ENCODE assay signal across 23 cellular contexts in genomic region chr7:70051726-70052125, GRCh38.
"Had no signal": no experiment of that assay in that cellular context is flagged by ENCODE, and none has a peak within 500 bp of the region (broad histone marks: within the 10 kb centered on the region; RNA-seq: fewer than 3 reads in every experiment).

No MANE protein-coding gene starts in this region.

- DNase-seq: activated CD4-positive, alpha-beta T cell treated with anti-CD3 and anti-CD28 coated beads for 36 hours; activated CD4-positive, CD25-positive, alpha-beta regulatory T cell; activated CD8-positive, alpha-beta memory T cell treated with anti-CD3 and anti-CD28 coated beads, Interleukin-2, amount 10 ng/mL, durations not matched to agents 7 days and 5 days; activated CD8-positive, alpha-beta T cell treated with anti-CD3 and anti-CD28 coated beads, Interleukin-2, amount 10 ng/mL, durations not matched to agents 7 days and 5 days; activated naive CD4-positive, alpha-beta T cell; activated T-cell treated with anti-CD3 and anti-CD28 coated beads, Interleukin-2, amount 50 U/mL, for 48 hours; dermis blood vessel endothelial cell; effector CD4-positive, alpha-beta T cell; esophagus squamous epithelium; glutamatergic neuron; left lung; lower lobe of right lung; mesenchymal stem cell; natural killer cell; occipital lobe; psoas muscle; sigmoid colon; stimulated activated CD4-positive, alpha-beta T cell treated with anti-CD3 and anti-CD28 coated beads, Interleukin-1b, Interleukin-23, amount 100 ng/mL, for 48 hours; stimulated activated CD4-positive, alpha-beta T cell treated with anti-CD3 and anti-CD28 coated beads, Interleukin-4, amount 100 ng/mL, for 4 hours; stimulated activated CD8-positive, alpha-beta memory T cell treated with anti-CD3 and anti-CD28 coated beads, Interleukin-4, amount 100 ng/mL, for 48 hours; stimulated activated naive CD8-positive, alpha-beta T cell treated with anti-CD3 and anti-CD28 coated beads, Interleukin-15, amount 100 ng/mL, for 72 hours; substantia nigra; upper lobe of left lung had no signal
